13 cellular contexts compared by ENCODE assay signal in genomic region chr15:73578036-73578435, GRCh38.
"Had no signal": no experiment of that assay in that cellular context is flagged by ENCODE, and none has a peak within 500 bp of the region (broad histone marks: within the 10 kb centered on the region; RNA-seq: fewer than 3 reads in every experiment).

No MANE protein-coding gene starts in this region.

- H3K27ac ChIP-seq: cardiac muscle cell, sigmoid colon, vagina had no signal

- H3K27me3 Mint-ChIP-seq: activated CD4-positive, alpha-beta T cell treated with anti-CD3 and anti-CD28 coated beads, Interleukin-2, amount 10 ng/mL, durations not matched to agents 7 days and 5 days; memory B cell; stimulated activated naive CD8-positive, alpha-beta T cell treated with anti-CD3 and anti-CD28 coated beads, Interleukin-15, Interleukin-2, amounts not matched to agents 100 ng/mL and 50 ng/mL, for 24 hours had no signal

- H3K27me3 ChIP-seq: cardiac muscle cell, sigmoid colon, vagina had no signal

- H3K27ac Mint-ChIP-seq: activated CD4-positive, alpha-beta T cell treated with anti-CD3 and anti-CD28 coated beads, Interleukin-2, amount 10 ng/mL, durations not matched to agents 7 days and 5 days; memory B cell; nephron; stimulated activated naive CD8-positive, alpha-beta T cell treated with anti-CD3 and anti-CD28 coated beads, Interleukin-15, Interleukin-2, amounts not matched to agents 100 ng/mL and 50 ng/mL, for 24 hours had no signal

- H3K4me1 Mint-ChIP-seq: memory B cell had no signal

- DNase-seq: activated CD4-positive, alpha-beta T cell treated with anti-CD3 and anti-CD28 coated beads, Interleukin-2, amount 10 ng/mL, durations not matched to agents 7 days and 5 days; activated naive CD4-positive, alpha-beta T cell; aorta; hypothalamus; sigmoid colon; SK-N-SH; stimulated activated CD4-positive, alpha-beta T cell treated with anti-CD3 and anti-CD28 coated beads, Interleukin-2, amount 100 ng/mL, for 48 hours; T-helper 1 cell had no signal

- H3K9me3 ChIP-seq: sigmoid colon, SK-N-SH, vagina had no signal

- H3K9ac ChIP-seq: SK-N-SH had no signal

- H3K4me2 ChIP-seq: SK-N-SH had no signal

- H3K4me3 Mint-ChIP-seq: activated CD4-positive, alpha-beta T cell treated with anti-CD3 and anti-CD28 coated beads, Interleukin-2, amount 10 ng/mL, durations not matched to agents 7 days and 5 days; memory B cell; nephron; stimulated activated naive CD8-positive, alpha-beta T cell treated with anti-CD3 and anti-CD28 coated beads, Interleukin-15, Interleukin-2, amounts not matched to agents 100 ng/mL and 50 ng/mL, for 24 hours had no signal

- H3K9me3 Mint-ChIP-seq: activated CD4-positive, alpha-beta T cell treated with anti-CD3 and anti-CD28 coated beads, Interleukin-2, amount 10 ng/mL, durations not matched to agents 7 days and 5 days; memory B cell; nephron; stimulated activated naive CD8-positive, alpha-beta T cell treated with anti-CD3 and anti-CD28 coated beads, Interleukin-15, Interleukin-2, amounts not matched to agents 100 ng/mL and 50 ng/mL, for 24 hours had no signal
